Comparison of ENCODE assay signal across 21 cellular contexts in genomic region chr20:2195614-2196013, GRCh38.
DNase-seq lines count a peak whose midpoint lies in the region; ATAC-seq, FAIRE-seq and TF ChIP-seq lines count a peak whose summit lies in the region.
"Had no signal": no experiment of that assay in that cellular context is flagged by ENCODE, and none has a peak within 500 bp of the region (broad histone marks: within the 10 kb centered on the region; RNA-seq: fewer than 3 reads in every experiment).

No MANE protein-coding gene starts in this region.

- H3K79me2 ChIP-seq in H9 (ENCODE audit: insufficient read depth, low read length) = no peaks in the 10 kb centered on the region
- H3K79me2 ChIP-seq in PC-3 (ENCODE audit: low read length) = no peaks in the 10 kb centered on the region

- no peak overlapping the region for H3T11ph ChIP-seq in H9 (ENCODE audit: low read length)

- H3K23ac ChIP-seq in H9 (ENCODE audit: insufficient read length, low read depth, low read length) = no peak overlapping the region

- 0 out of 3 replicates have a peak, but pooled peaks have one; percentile 18 for TF ChIP-seq CTCF in H9 (conservative IDR thresholded peaks at IDR 0.05)
- TF ChIP-seq CTCF in PC-3 (conservative IDR thresholded peaks at IDR 0.05; ENCODE audit: low read depth, low read length) = peak; percentile 34; the same call in 1 of the 2 replicates
- TF ChIP-seq CTCF in mucosa of descending colon (IDR thresholded peaks at IDR 0.05) = no peak

- H3K9ac ChIP-seq in H9 (ENCODE audit: extremely low read depth, insufficient read length, low read length) (no peak overlapping the region), PC-3 (ENCODE audit: low read length) (no peak overlapping the region)
- H3K9ac ChIP-seq: GM23248 had no signal

- CTCF ChIA-PET in PC-3 (lab: Charles Lee) = no interaction called here

- FAIRE-seq in urothelium cell line (lab: Jason Lieb, UNC) = no peak
- FAIRE-seq: G401.6, HTR-8/SVneo, RCC 7860 had no signal

- H3K27me3 ChIP-seq in H9 (ENCODE audit: insufficient read depth, low read length) (no peaks in the 10 kb centered on the region; the same call in 1 of the 2 replicates), PC-3 (ENCODE audit: low read length) (peaks cover 78% of the 10 kb centered on the region)

- H3K18ac ChIP-seq in H9 (ENCODE audit: insufficient read length, low read depth, low read length) = no peak overlapping the region

- no peaks in the 10 kb centered on the region for H3K36me3 Mint-ChIP-seq in H9 (ENCODE audit: insufficient read depth in 1 of 3, low read depth in 3 of 3)
- H3K36me3 Mint-ChIP-seq: CD8-positive, alpha-beta T cell had no signal

- H3K27ac Mint-ChIP-seq in H9 = no peak overlapping the region
- H3K27ac Mint-ChIP-seq: CD8-positive, alpha-beta T cell had no signal

- no peak overlapping the region for H2BK120ac ChIP-seq in H9 (ENCODE audit: low read depth, low read length, poor library complexity, severe bottlenecking)

- H4K8ac ChIP-seq in H9 (replicated peaks; ENCODE audit: insufficient read length, low read depth, low read length) = no peak overlapping the region

- intact Hi-C loops in PC-3 (cut with micrococcal nuclease) = no loop called here
- intact Hi-C loops in mucosa of descending colon (cut with DNase I, micrococcal nuclease) = no loop called here

- H2BK20ac ChIP-seq in H9 (ENCODE audit: low read depth, low read length, poor library complexity, severe bottlenecking) = no peak overlapping the region

- WGBS in H9 (ENCODE audit: extremely low coverage, insufficient read length, low lambda C conversion rate) = no CpG with 5 or more reads among the region's 5 CpGs

- H3K27ac ChIP-seq in H9 (ENCODE audit: insufficient read length, low read depth, low read length) (no peak overlapping the region), PC-3 (ENCODE audit: low read length) (no peak overlapping the region)
- H3K27ac ChIP-seq: GM23248, SK-N-MC had no signal

- no peak overlapping the region for H4K91ac ChIP-seq in H9 (ENCODE audit: insufficient read length, low read depth, low read length)

- no peak overlapping the region for H3K56ac ChIP-seq in H9 (ENCODE audit: insufficient read length, low read depth, low read length)

- no peak overlapping the region for H4K5ac ChIP-seq in H9 (ENCODE audit: insufficient read length, low read depth, low read length)

- H3K14ac ChIP-seq in H9 (ENCODE audit: insufficient read depth, low read length) = no peak overlapping the region

- H3K36me3 ChIP-seq in PC-3 (ENCODE audit: low read depth, low read length) = no peaks in the 10 kb centered on the region
- H3K36me3 ChIP-seq in mucosa of descending colon (ENCODE audit: low read depth) = no peaks in the 10 kb centered on the region

- peaks cover 4% of the 10 kb centered on the region for H3K27me3 Mint-ChIP-seq in H9 (ENCODE audit: low read depth)

- H2BK15ac ChIP-seq in H9 (ENCODE audit: low read depth, low read length) = no peak overlapping the region

- H3K9me3 ChIP-seq in H9 (ENCODE audit: control insufficient read depth, low read depth, low read length) = no peaks in the 10 kb centered on the region
- no peaks in the 10 kb centered on the region for H3K9me3 ChIP-seq in PC-3 (ENCODE audit: low read length)
- no peaks in the 10 kb centered on the region for H3K9me3 ChIP-seq in mucosa of descending colon
- H3K9me3 ChIP-seq: Caco-2 had no signal

- no peak overlapping the region for H3K4ac ChIP-seq in H9 (ENCODE audit: low read depth, low read length)

- H3K4me3 Mint-ChIP-seq in H9 = no peak overlapping the region
- H3K4me3 Mint-ChIP-seq: CD8-positive, alpha-beta T cell had no signal

- H3K4me1 Mint-ChIP-seq in H9 = peaks cover 8 to 10% of the 10 kb centered on the region in 2 experiments

- no peaks in the 10 kb centered on the region; a peak in 1 of 5 replicates for H3K9me3 Mint-ChIP-seq in H9
- H3K9me3 Mint-ChIP-seq: CD8-positive, alpha-beta T cell had no signal

- H3K23me2 ChIP-seq in H9 (ENCODE audit: insufficient read length, low read depth, low read length, poor library complexity, severe bottlenecking) = no peaks in the 10 kb centered on the region

- H4K20me1 ChIP-seq in H9 (ENCODE audit: control insufficient read depth, insufficient read depth, insufficient read length) (no peaks in the 10 kb centered on the region), PC-3 (ENCODE audit: low read length) (no peaks in the 10 kb centered on the region)

- BruUV-seq in PC-3 (replicated peaks; lab: Mats Ljungman, UMichigan) = no TSS peak

- H2AK5ac ChIP-seq in H9 (ENCODE audit: insufficient read length, low read length) = no peak overlapping the region

- H2BK5ac ChIP-seq in H9 (ENCODE audit: insufficient read length, low read length) = no peak overlapping the region

- H3K9me2 ChIP-seq in PC-3 (replicated peaks; ENCODE audit: low read length) = no peaks in the 10 kb centered on the region

- POLR2A ChIA-PET in PC-3 (lab: Charles Lee; ENCODE audit: unreplicated experiment) = no interaction called here

- H2AFZ ChIP-seq in H9 (ENCODE audit: low read length) (no peak overlapping the region), PC-3 (ENCODE audit: low read length) (no peak overlapping the region)
- H2AFZ ChIP-seq: GM23248 had no signal

- no peak overlapping the region for H2BK12ac ChIP-seq in H9 (ENCODE audit: insufficient read length, low read depth, low read length)

- no peaks in the 10 kb centered on the region for H3F3A ChIP-seq in PC-3 (ENCODE audit: low read length, unreplicated experiment)

- DNase-seq in H9 (no peak), PC-3 (peak; percentile 27), mucosa of descending colon (no peak), cerebellar nuclear complex (lab: John Stamatoyannopoulos, UW) (no peak), NCI-H510A treated with DMSO at 0.1 percent for 48 hours (lab: John Stamatoyannopoulos, UW) (no peak), urothelium cell line (ENCODE audit: low spot score) (no peak)
- DNase-seq: C1 segment of cervical spinal cord; CD8-positive, alpha-beta T cell; GM23248; KBM-7; NCI-H2029 treated with DMSO at 0.1 percent for 48 hours; NCI-H446 treated with DMSO at 0.1 percent for 48 hours; NCI-H69; OCI-M1; SIG-M5 had no signal

- no peaks in the 10 kb centered on the region for H3K79me1 ChIP-seq in H9 (ENCODE audit: insufficient read depth, low read depth, low read length, poor library complexity, severe bottlenecking)

- H3K4me1 ChIP-seq in H9 (ENCODE audit: insufficient read depth, low read length) (peaks cover 2% of the 10 kb centered on the region), PC-3 (ENCODE audit: insufficient read depth, low read length) (no peaks in the 10 kb centered on the region), mucosa of descending colon (ENCODE audit: low read depth) (no peaks in the 10 kb centered on the region)
- H3K4me1 ChIP-seq: Caco-2 had no signal

- ATAC-seq in PC-3 = peak; percentile 40
- peak; percentile 30 for ATAC-seq in esophagus mucosa
- ATAC-seq in mucosa of descending colon = no peak
- ATAC-seq: CD8-positive, alpha-beta T cell had no signal

- H3K4me2 ChIP-seq in H9 (ENCODE audit: insufficient read depth, insufficient read length, low read length) (no peak overlapping the region), PC-3 (ENCODE audit: low read length) (no peak overlapping the region)

- H3K4me3 ChIP-seq in PC-3 (ENCODE audit: low read length) (no peak overlapping the region), mucosa of descending colon (no peak overlapping the region)
- H3K4me3 ChIP-seq: GM23248, SK-N-MC had no signal
